17 cellular contexts compared by ENCODE assay signal in the genomic region with DNA sequence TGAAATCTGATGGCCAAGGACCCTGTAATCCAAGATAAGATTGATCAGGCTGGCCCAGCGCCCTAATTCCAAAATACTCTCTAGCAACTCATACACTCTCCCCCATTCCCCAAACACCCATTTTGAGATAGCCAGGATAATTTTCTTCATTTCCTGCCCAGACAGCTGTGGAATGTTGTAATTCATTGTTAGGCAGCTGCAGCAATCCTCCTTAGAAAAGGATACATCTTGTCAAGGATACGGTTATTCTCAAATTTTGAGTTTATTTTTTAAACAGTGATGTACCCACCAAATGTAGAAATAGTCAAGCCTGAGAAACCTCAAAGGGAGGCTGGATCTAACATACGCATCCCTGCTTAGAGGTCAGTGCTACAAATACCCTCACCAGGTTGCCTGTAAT.
"Had no signal": no experiment of that assay in that cellular context is flagged by ENCODE, and none has a peak within 500 bp of the region (broad histone marks: within the 10 kb centered on the region; RNA-seq: fewer than 3 reads in every experiment).

No MANE protein-coding gene starts in this region.

- H3K27me3 Mint-ChIP-seq: activated B cell treated with CpG ODN at 0.5 μM for 24 hours; activated naive CD8-positive, alpha-beta T cell treated with anti-CD3 and anti-CD28 coated beads, Interleukin-2, amount 10 ng/mL, durations not matched to agents 7 days and 5 days had no signal

- H3K27ac ChIP-seq: pancreas, sigmoid colon had no signal

- H3K9me3 Mint-ChIP-seq: activated B cell treated with CpG ODN at 0.5 μM for 24 hours; activated naive CD8-positive, alpha-beta T cell treated with anti-CD3 and anti-CD28 coated beads, Interleukin-2, amount 10 ng/mL, durations not matched to agents 7 days and 5 days; immature natural killer cell; naive thymus-derived CD4-positive, alpha-beta T cell; stimulated activated effector memory CD8-positive, alpha-beta T cell treated with anti-CD3 and anti-CD28 coated beads, Interleukin-12 subunit alpha, Interleukin-12 subunit beta, amount 100 ng/mL, for 72 hours had no signal

- H3K27ac Mint-ChIP-seq: activated B cell treated with CpG ODN at 0.5 μM for 24 hours; activated naive CD8-positive, alpha-beta T cell treated with anti-CD3 and anti-CD28 coated beads, Interleukin-2, amount 10 ng/mL, durations not matched to agents 7 days and 5 days; immature natural killer cell; naive thymus-derived CD4-positive, alpha-beta T cell; stimulated activated effector memory CD8-positive, alpha-beta T cell treated with anti-CD3 and anti-CD28 coated beads, Interleukin-12 subunit alpha, Interleukin-12 subunit beta, amount 100 ng/mL, for 72 hours; T-helper 17 cell had no signal

- H3K36me3 ChIP-seq: pancreas, sigmoid colon had no signal

- H3K9me3 ChIP-seq: pancreas, sigmoid colon had no signal

- H3K4me3 Mint-ChIP-seq: activated B cell treated with CpG ODN at 0.5 μM for 24 hours; activated naive CD8-positive, alpha-beta T cell treated with anti-CD3 and anti-CD28 coated beads, Interleukin-2, amount 10 ng/mL, durations not matched to agents 7 days and 5 days; immature natural killer cell; naive thymus-derived CD4-positive, alpha-beta T cell; stimulated activated effector memory CD8-positive, alpha-beta T cell treated with anti-CD3 and anti-CD28 coated beads, Interleukin-12 subunit alpha, Interleukin-12 subunit beta, amount 100 ng/mL, for 72 hours; T-helper 17 cell had no signal

- H3K4me1 Mint-ChIP-seq: activated B cell treated with CpG ODN at 0.5 μM for 24 hours; activated naive CD8-positive, alpha-beta T cell treated with anti-CD3 and anti-CD28 coated beads, Interleukin-2, amount 10 ng/mL, durations not matched to agents 7 days and 5 days; stimulated activated effector memory CD8-positive, alpha-beta T cell treated with anti-CD3 and anti-CD28 coated beads, Interleukin-12 subunit alpha, Interleukin-12 subunit beta, amount 100 ng/mL, for 72 hours had no signal

- H3K36me3 Mint-ChIP-seq: activated naive CD8-positive, alpha-beta T cell treated with anti-CD3 and anti-CD28 coated beads, Interleukin-2, amount 10 ng/mL, durations not matched to agents 7 days and 5 days; immature natural killer cell; naive thymus-derived CD4-positive, alpha-beta T cell; stimulated activated effector memory CD8-positive, alpha-beta T cell treated with anti-CD3 and anti-CD28 coated beads, Interleukin-12 subunit alpha, Interleukin-12 subunit beta, amount 100 ng/mL, for 72 hours had no signal

- ATAC-seq: esophagus mucosa; naive thymus-derived CD4-positive, alpha-beta T cell; pancreas; stimulated activated effector memory CD8-positive, alpha-beta T cell treated with anti-CD3 and anti-CD28 coated beads, Interleukin-12 subunit alpha, Interleukin-12 subunit beta, amount 100 ng/mL, for 72 hours; T-helper 17 cell had no signal

- H3K27me3 ChIP-seq: pancreas, sigmoid colon had no signal

- H3K4me3 ChIP-seq: pancreas, sigmoid colon had no signal

- DNase-seq: activated B cell treated with CpG ODN at 0.5 μM for 24 hours; activated CD4-positive, alpha-beta T cell treated with anti-CD3 and anti-CD28 coated beads for 48 hours; activated CD8-positive, alpha-beta memory T cell treated with anti-CD3 and anti-CD28 coated beads, Interleukin-2, amount 50 U/mL, for 48 hours; activated naive CD4-positive, alpha-beta T cell; activated naive CD8-positive, alpha-beta T cell treated with anti-CD3 and anti-CD28 coated beads, Interleukin-2, amount 10 ng/mL, durations not matched to agents 7 days and 5 days; aorta; hypothalamus; immature natural killer cell; naive thymus-derived CD4-positive, alpha-beta T cell; pancreas; sigmoid colon; stimulated activated CD4-positive, alpha-beta T cell treated with anti-CD3 and anti-CD28 coated beads, Interleukin-12 subunit alpha, Interleukin-12 subunit beta, amount 100 ng/mL, for 4 hours; T-helper 17 cell had no signal

- FAIRE-seq: endometrium, pancreas, urothelium cell line had no signal
